ENCODE assay signal across 23 cellular contexts in genomic region chr11:77886401-77886800, GRCh38.
"Had no signal": no experiment of that assay in that cellular context is flagged by ENCODE, and none has a peak within 500 bp of the region (broad histone marks: within the 10 kb centered on the region; RNA-seq: fewer than 3 reads in every experiment).

No MANE protein-coding gene starts in this region.

- H3K9me3 ChIP-seq: MG63, Peyer's patch, SK-N-SH had no signal

- H3K27me3 Mint-ChIP-seq: activated CD4-positive, alpha-beta memory T cell treated with anti-CD3 and anti-CD28 coated beads, Interleukin-2, amount 10 ng/mL, durations not matched to agents 7 days and 5 days; activated CD4-positive, alpha-beta T cell treated with anti-CD3 and anti-CD28 coated beads for 36 hours; activated naive CD8-positive, alpha-beta T cell; activated T-helper 17 cell treated with anti-CD3 and anti-CD28 coated beads, Interleukin-2, amount 50 U/mL, for 72 hours had no signal

- H3K4me1 Mint-ChIP-seq: activated CD4-positive, alpha-beta memory T cell treated with anti-CD3 and anti-CD28 coated beads, Interleukin-2, amount 10 ng/mL, durations not matched to agents 7 days and 5 days; activated CD4-positive, alpha-beta T cell treated with anti-CD3 and anti-CD28 coated beads for 36 hours; activated T-helper 17 cell treated with anti-CD3 and anti-CD28 coated beads, Interleukin-2, amount 50 U/mL, for 72 hours had no signal

- DNase-seq: activated CD4-positive, alpha-beta memory T cell treated with anti-CD3 and anti-CD28 coated beads, Interleukin-2, amount 10 ng/mL, durations not matched to agents 7 days and 5 days; activated CD4-positive, alpha-beta T cell treated with anti-CD3 and anti-CD28 coated beads for 36 hours; activated CD4-positive, alpha-beta T cell treated with anti-CD3 and anti-CD28 coated beads, Interleukin-2, amount 50 U/mL, for 1 hour; activated gamma-delta T cell; activated naive CD4-positive, alpha-beta T cell treated with anti-CD3 and anti-CD28 coated beads for 36 hours; activated T-cell treated with anti-CD3 and anti-CD28 coated beads for 4 hours; activated T-cell treated with anti-CD3 and anti-CD28 coated beads, Interleukin-2, amount 50 U/mL, for 48 hours; MG63; MV-4-11; NCI-H1092 treated with DMSO at 0.1 percent for 48 hours; NCI-H1417 treated with DMSO at 0.1 percent for 48 hours; NCI-H1694 treated with DMSO at 0.1 percent for 48 hours; NCI-H2029 treated with DMSO at 0.1 percent for 48 hours; NCI-H510A treated with DMSO at 0.1 percent for 48 hours; Peyer's patch; Right ventricle myocardium superior; SJCRH30; SK-N-SH; T-helper 1 cell had no signal

- H3K27ac Mint-ChIP-seq: activated CD4-positive, alpha-beta memory T cell treated with anti-CD3 and anti-CD28 coated beads, Interleukin-2, amount 10 ng/mL, durations not matched to agents 7 days and 5 days; activated CD4-positive, alpha-beta T cell treated with anti-CD3 and anti-CD28 coated beads for 36 hours; activated naive CD4-positive, alpha-beta T cell treated with anti-CD3 and anti-CD28 coated beads for 36 hours; activated naive CD8-positive, alpha-beta T cell; activated T-helper 17 cell treated with anti-CD3 and anti-CD28 coated beads, Interleukin-2, amount 50 U/mL, for 72 hours had no signal

- H3K4me1 ChIP-seq: Peyer's patch had no signal

- H3K9ac ChIP-seq: SK-N-SH had no signal

- H3K9me3 Mint-ChIP-seq: activated CD4-positive, alpha-beta memory T cell treated with anti-CD3 and anti-CD28 coated beads, Interleukin-2, amount 10 ng/mL, durations not matched to agents 7 days and 5 days; activated naive CD4-positive, alpha-beta T cell treated with anti-CD3 and anti-CD28 coated beads for 36 hours; activated T-helper 17 cell treated with anti-CD3 and anti-CD28 coated beads, Interleukin-2, amount 50 U/mL, for 72 hours had no signal

- H3K4me2 ChIP-seq: SK-N-SH had no signal

- H3K4me3 ChIP-seq: MG63, Peyer's patch, SJCRH30 had no signal

- H3K27me3 ChIP-seq: MG63, Peyer's patch, SJCRH30 had no signal

- H3K27ac ChIP-seq: Peyer's patch, RWPE1, SJCRH30, VCaP had no signal

- H3K4me3 Mint-ChIP-seq: activated CD4-positive, alpha-beta memory T cell treated with anti-CD3 and anti-CD28 coated beads, Interleukin-2, amount 10 ng/mL, durations not matched to agents 7 days and 5 days; activated CD4-positive, alpha-beta T cell treated with anti-CD3 and anti-CD28 coated beads for 36 hours; activated naive CD4-positive, alpha-beta T cell treated with anti-CD3 and anti-CD28 coated beads for 36 hours; activated naive CD8-positive, alpha-beta T cell; activated T-helper 17 cell treated with anti-CD3 and anti-CD28 coated beads, Interleukin-2, amount 50 U/mL, for 72 hours had no signal

- ATAC-seq: activated CD4-positive, alpha-beta T cell treated with anti-CD3 and anti-CD28 coated beads for 36 hours; activated T-helper 17 cell treated with anti-CD3 and anti-CD28 coated beads, Interleukin-2, amount 50 U/mL, for 72 hours had no signal
